Comparison of ENCODE assay signal across 6 cellular contexts in the genomic region with DNA sequence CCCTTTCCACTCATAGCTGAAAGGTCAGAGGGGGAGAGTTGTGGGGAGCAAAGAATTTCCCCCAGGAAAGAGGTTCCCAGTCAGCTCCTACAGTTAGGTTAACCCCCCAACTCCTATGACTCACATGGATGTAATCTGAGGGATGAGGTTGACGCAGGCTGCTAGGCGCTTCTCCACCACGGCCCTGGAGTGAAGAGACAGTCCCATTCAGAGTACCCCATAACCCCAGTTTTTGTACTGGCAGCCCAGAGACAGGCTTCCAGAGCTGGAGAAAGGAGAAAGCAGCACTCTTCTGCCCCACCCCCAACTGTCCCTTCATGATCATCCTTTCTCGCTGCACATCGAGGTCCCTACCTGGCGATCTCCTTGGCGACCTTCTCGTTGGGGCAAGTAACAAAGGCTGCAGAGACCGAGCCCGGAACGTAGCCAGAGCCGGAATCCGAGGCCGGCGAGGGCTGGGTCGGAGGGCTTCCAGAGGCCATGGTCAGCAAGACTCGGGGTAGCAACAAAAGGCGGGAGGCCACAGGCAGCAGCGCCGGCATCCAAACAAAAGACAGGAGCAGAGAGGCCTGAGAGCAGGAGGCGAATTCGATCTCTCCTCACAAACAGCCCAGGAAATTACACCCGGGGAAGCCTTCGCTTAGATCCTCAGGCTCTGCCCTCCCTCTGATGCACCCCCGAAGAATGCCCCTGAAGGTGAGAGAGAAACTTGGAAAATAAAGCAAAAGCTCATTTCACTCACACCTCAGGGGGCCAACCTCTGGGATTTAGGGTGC. TPM values are rescaled to one million over a fixed set of nuclear protein-coding genes. Genes with fewer than 3 reads are reported as not detected.
DNase-seq lines count a peak whose midpoint lies in the region; ATAC-seq and TF ChIP-seq lines count a peak whose summit lies in the region.

No MANE protein-coding gene starts in this region.

- CTCF ChIA-PET in A673 (lab: Charles Lee), result no interaction called here

- no peaks in the 10 kb centered on the region for H4K20me1 ChIP-seq in KMS-11 (ENCODE audit: insufficient read depth)

- H3K4me1 ChIP-seq in A673 (ENCODE audit: insufficient read depth, low read length, poor library complexity, severe bottlenecking) (peaks cover 24% of the 10 kb centered on the region), KMS-11 (ENCODE audit: low read depth, poor library complexity, severe bottlenecking) (peaks cover 28% of the 10 kb centered on the region), duodenal mucosa (ENCODE audit: control insufficient read depth in 1 of 2, insufficient read depth in 2 of 2, low read length in 2 of 2) (peaks cover 25 to 38% of the 10 kb centered on the region in 2 donors), psoas muscle (peaks cover 18% of the 10 kb centered on the region)

- WGBS in psoas muscle, 3 donors, result 3 to 5% (median 4%) methylated on average over 25 of the region's 25 CpGs

- in situ Hi-C loops in KBM-7 (cut with MboI; ENCODE audit: low pct_unique_long_range_greater_than_20kb, low sequenced_read_pairs), result no loop called here

- POLR2A ChIA-PET in A673 (lab: Charles Lee; ENCODE audit: low non-redundant PET), result no interaction called here

- intact Hi-C loops in A673 (cut with micrococcal nuclease; ENCODE audit: unreplicated experiment), result loop anchor here (10.0 kb wide), 1 partner anchor 103 kb away; a partner anchor contains a TSS
- intact Hi-C loops in psoas muscle (cut with DNase I), result loop anchor here in 1 of 2 donors (10.0 kb wide), 1 partner anchor 213 kb away; a partner anchor contains a TSS

- peaks cover 21% of the 10 kb centered on the region for H3K79me2 ChIP-seq in KMS-11 (ENCODE audit: insufficient read depth, low read depth)

- peak in 1 of 4 donors; percentile 20 for ATAC-seq in psoas muscle
- no peak for ATAC-seq in GM18511 (IDR thresholded peaks at IDR 0.05; ENCODE audit: unreplicated experiment)

- H3K27ac ChIP-seq in A673 (ENCODE audit: low read depth, low read length, poor library complexity, severe bottlenecking), result peak overlapping the region; percentile 72
- peak overlapping the region; percentile 70 for H3K27ac ChIP-seq in KMS-11
- peak overlapping the region; percentile 87 for H3K27ac ChIP-seq in duodenal mucosa (ENCODE audit: low read depth, low read length)
- H3K27ac ChIP-seq in psoas muscle, result peak overlapping the region; percentile 88

- DNase-seq in A673 (ENCODE audit: low spot score) (no peak), psoas muscle (no peak), KBM-7 (no peak)

- H3K9me3 ChIP-seq in A673 (ENCODE audit: low read depth, low read length, poor library complexity, severe bottlenecking), result no peaks in the 10 kb centered on the region
- no peaks in the 10 kb centered on the region for H3K9me3 ChIP-seq in duodenal mucosa (ENCODE audit: control insufficient read depth in 1 of 2, low read length in 2 of 2)
- H3K9me3 ChIP-seq in psoas muscle, result no peaks in the 10 kb centered on the region

- peak overlapping the region; percentile 62 for H3K9ac ChIP-seq in KMS-11
- peak overlapping the region; percentile 82 to 87 for H3K9ac ChIP-seq in duodenal mucosa (ENCODE audit: low read depth in 1 of 2, low read length in 2 of 2)

- H3K36me3 ChIP-seq in A673 (ENCODE audit: insufficient read depth, low read length, poor library complexity, severe bottlenecking), result peaks cover 43% of the 10 kb centered on the region
- H3K36me3 ChIP-seq in KMS-11 (ENCODE audit: insufficient read depth), result no peaks in the 10 kb centered on the region
- peaks cover 21 to 38% of the 10 kb centered on the region in 2 donors for H3K36me3 ChIP-seq in duodenal mucosa (ENCODE audit: control insufficient read depth in 1 of 2, insufficient read depth in 2 of 2, low read length in 2 of 2)
- H3K36me3 ChIP-seq in psoas muscle (ENCODE audit: insufficient read depth in 1 of 2, low read depth in 1 of 2), result peaks cover 3 to 44% of the 10 kb centered on the region in 2 donors

- no TSS peak for BruUV-seq in A673 (replicated peaks; lab: Mats Ljungman, UMichigan)

- no peaks in the 10 kb centered on the region for H3K27me3 ChIP-seq in A673 (replicated peaks; ENCODE audit: insufficient read depth, low read depth, low read length, poor library complexity)
- no peaks in the 10 kb centered on the region for H3K27me3 ChIP-seq in KMS-11 (ENCODE audit: insufficient read depth, low read depth)
- H3K27me3 ChIP-seq in duodenal mucosa (ENCODE audit: control insufficient read depth in 1 of 2, insufficient read depth in 2 of 2, low read length in 2 of 2), result no peaks in the 10 kb centered on the region
- H3K27me3 ChIP-seq in psoas muscle (ENCODE audit: insufficient read depth in 3 of 3, low read length in 2 of 3), result no peaks in the 10 kb centered on the region

- no peak for TF ChIP-seq CTCF in A673 (conservative IDR thresholded peaks at IDR 0.05; ENCODE audit: low read depth, low read length)
- no peak for TF ChIP-seq CTCF in KMS-11 (conservative IDR thresholded peaks at IDR 0.05; ENCODE audit: low read depth, low read length)
- TF ChIP-seq CTCF in psoas muscle (IDR thresholded peaks at IDR 0.05), result no peak

- peak overlapping the region; percentile 90 for H3K4me2 ChIP-seq in KMS-11

- peak overlapping the region; percentile 69 for H2AFZ ChIP-seq in KMS-11 (ENCODE audit: low read depth)

- H3K4me3 ChIP-seq in A673 (ENCODE audit: low read depth, low read length, poor library complexity, severe bottlenecking), result peak overlapping the region; percentile 61
- H3K4me3 ChIP-seq in KMS-11 (IDR thresholded peaks at IDR 0.05; ENCODE audit: insufficient read depth, low read depth, low read length), result no peak overlapping the region
- H3K4me3 ChIP-seq in duodenal mucosa (ENCODE audit: low read depth in 1 of 2, low read length in 2 of 2), result peak overlapping the region; percentile 79 to 89
- peak overlapping the region; percentile 73 for H3K4me3 ChIP-seq in psoas muscle

RNA-seq across cellular contexts. Expression of a gene that starts 0.6 kb away (rescaled TPM):
- total RNA-seq in A673 (2021) (221 and 223 TPM in 2 replicates), psoas muscle (100 to 1,000 TPM in 2 of 4 donors, 10 to 100 TPM in 2; 75.4 to 121 (median 95.6) TPM)
- polyA plus RNA-seq in psoas muscle, result 100 to 1,000 TPM in 2 of 3 donors, 10 to 100 TPM in 1; 99.9 to 126 (median 125) TPM

RNA-seq across cellular contexts. Expression of a gene that starts 2.5 kb away (rescaled TPM):
- total RNA-seq in A673 (2021), result 77.6 and 78.5 TPM in 2 replicates
- total RNA-seq in psoas muscle, result 1 to 10 TPM; 1.9 to 4.3 (median 2.2) TPM
- 1 to 10 TPM in 2 of 3 donors, under 1 TPM in 1; 0.70 to 2.2 (median 1.5) TPM for polyA plus RNA-seq in psoas muscle

RNA-seq across cellular contexts. Expression of a gene that starts 6.5 kb away (rescaled TPM):
- 53.5 and 56.1 TPM in 2 replicates for total RNA-seq in A673 (2021)
- 10 to 100 TPM; 40.5 to 57.5 (median 50.5) TPM for total RNA-seq in psoas muscle
- polyA plus RNA-seq in psoas muscle, result 10 to 100 TPM; 65.6 to 84.8 (median 78.3) TPM

RNA-seq across cellular contexts. Expression of a gene that starts 25.7 kb away (rescaled TPM):
- total RNA-seq in A673 (2021) (123 and 133 TPM in 2 replicates), psoas muscle (under 1 TPM in 3 of 4 donors, not detected in 1; 0.17 to 0.27 (median 0.25) TPM)
- 1 to 10 TPM in 1 of 3 donors, under 1 TPM in 2; 0.15 to 1.0 (median 0.19) TPM for polyA plus RNA-seq in psoas muscle

RNA-seq across cellular contexts. Expression of a gene that starts 37.1 kb away (rescaled TPM):
- total RNA-seq in A673 (2021), result 14.6 and 16.9 TPM in 2 replicates
- total RNA-seq in psoas muscle, result 1 to 10 TPM; 2.4 to 4.9 (median 3.9) TPM
- 1 to 10 TPM; 1.9 to 5.2 (median 3.7) TPM for polyA plus RNA-seq in psoas muscle

Comparison
In these comparisons a context has a peak if more than half of its experiments do, and no peak if none do; other contexts are left out.
1. RNA of a gene that starts 2.5 kb away (total RNA-seq): 77.6 to 78.5 TPM in A673; 1.9 to 4.3 TPM in psoas muscle; every median in the first group is over 10 times any median in the second.
2. Peak in every context shown above with its lines, with median percentiles within 50 percentile points of each other: H3K27ac ChIP-seq.